In the genomic region with DNA sequence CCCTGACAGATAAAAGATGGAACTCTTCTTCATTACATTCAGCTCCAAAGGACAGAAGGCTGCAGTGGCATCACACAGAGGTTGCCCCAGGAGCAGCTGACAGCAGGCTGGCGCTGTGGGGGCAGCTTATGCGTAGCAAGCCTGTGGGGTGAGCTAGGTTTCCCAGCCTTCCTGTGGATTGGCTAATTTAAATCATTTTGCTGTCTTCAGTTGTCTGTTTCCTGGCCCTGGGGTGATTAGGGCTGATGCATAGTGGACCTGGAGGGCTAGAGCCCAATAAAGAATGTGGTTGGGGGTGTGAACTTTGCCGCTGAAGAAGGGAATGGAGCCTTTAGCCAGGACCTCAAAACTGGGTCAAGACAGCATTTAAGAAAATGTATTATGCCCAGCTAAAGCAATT, we compare ENCODE assay signal across 6 cellular contexts.
"Had no signal": no experiment of that assay in that cellular context is flagged by ENCODE, and none has a peak within 500 bp of the region (broad histone marks: within the 10 kb centered on the region; RNA-seq: fewer than 3 reads in every experiment).

No MANE protein-coding gene starts in this region.

- H2AFZ ChIP-seq: GM23248 had no signal

- H3K9ac ChIP-seq: GM23248 had no signal

- H3K27ac ChIP-seq: GM23248 had no signal

- H3K4me3 ChIP-seq: GM23248 had no signal

- DNase-seq: GM23248, GOT3, H7, HCEC 1CT, IMR-90 had no signal

- FAIRE-seq: HTR-8/SVneo had no signal
